ENCODE assay signal across 16 cellular contexts in the genomic region with DNA sequence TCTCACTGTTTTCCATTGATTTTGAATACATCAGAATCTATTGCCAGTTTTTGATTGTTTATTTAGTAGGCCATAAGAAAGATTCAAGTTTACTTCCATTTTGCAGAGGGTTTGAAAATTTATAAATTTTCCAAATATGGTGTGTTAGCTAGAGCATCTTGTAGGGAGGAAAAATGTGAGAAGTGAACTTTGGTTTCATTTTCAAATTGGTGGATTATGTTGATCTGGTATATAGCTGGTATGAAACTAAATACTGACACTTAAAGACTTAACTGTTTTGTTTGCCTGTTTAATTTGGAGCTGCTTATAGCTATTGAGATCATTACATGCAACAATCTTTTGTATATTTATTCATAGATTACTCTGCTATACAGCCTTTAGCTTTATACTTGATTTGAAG.
DNase-seq lines count a peak whose midpoint lies in the region; ATAC-seq and TF ChIP-seq lines count a peak whose summit lies in the region.
"Had no signal": no experiment of that assay in that cellular context is flagged by ENCODE, and none has a peak within 500 bp of the region (broad histone marks: within the 10 kb centered on the region; RNA-seq: fewer than 3 reads in every experiment).

No MANE protein-coding gene starts in this region.

- no peaks in the 10 kb centered on the region for H3K9me3 Mint-ChIP-seq in T-helper 1 cell treated with Interleukin-12 subunit alpha and Interleukin-12 subunit beta and Interleukin-4 antibody, amounts not matched to agents 30 μg/mL and 1 μg/mL, for 36 hours
- H3K9me3 Mint-ChIP-seq in immature natural killer cell = no peaks in the 10 kb centered on the region

- no peak for TF ChIP-seq EP300 in sigmoid colon (IDR thresholded peaks at IDR 0.05)

- TF ChIP-seq POLR2A in sigmoid colon (IDR thresholded peaks at IDR 0.05) = no peak

- H3K27me3 Mint-ChIP-seq in T-helper 1 cell treated with Interleukin-12 subunit alpha and Interleukin-12 subunit beta and Interleukin-4 antibody, amounts not matched to agents 30 μg/mL and 1 μg/mL, for 36 hours (ENCODE audit: low read depth) = no peaks in the 10 kb centered on the region
- H3K27me3 Mint-ChIP-seq in immature natural killer cell (ENCODE audit: low read depth in 3 of 3) = peaks cover 0 to 1% (median 0%) of the 10 kb centered on the region in 3 donors
- H3K27me3 Mint-ChIP-seq: activated CD4-positive, alpha-beta T cell treated with anti-CD3 and anti-CD28 coated beads for 36 hours had no signal

- H3K27ac Mint-ChIP-seq in T-helper 1 cell treated with Interleukin-12 subunit alpha and Interleukin-12 subunit beta and Interleukin-4 antibody, amounts not matched to agents 30 μg/mL and 1 μg/mL, for 36 hours = no peak overlapping the region
- H3K27ac Mint-ChIP-seq in immature natural killer cell = peak overlapping the region; percentile 1 to 68 (median 30)
- H3K27ac Mint-ChIP-seq: activated CD4-positive, alpha-beta T cell treated with anti-CD3 and anti-CD28 coated beads for 36 hours had no signal

- ATAC-seq in GM19463 (IDR thresholded peaks at IDR 0.05; ENCODE audit: unreplicated experiment) = peak; percentile 31
- ATAC-seq in HG03342 (IDR thresholded peaks at IDR 0.05; ENCODE audit: unreplicated experiment) = peak; percentile 49
- ATAC-seq in GM21447 (IDR thresholded peaks at IDR 0.05; ENCODE audit: unreplicated experiment) = no peak
- ATAC-seq: activated CD4-positive, alpha-beta T cell treated with anti-CD3 and anti-CD28 coated beads for 36 hours had no signal

- H3K27ac ChIP-seq in dorsolateral prefrontal cortex (no peak overlapping the region), sigmoid colon (no peak overlapping the region)
- H3K27ac ChIP-seq: testis had no signal

- H3K9me3 ChIP-seq in sigmoid colon = no peaks in the 10 kb centered on the region
- H3K9me3 ChIP-seq: testis had no signal

- intact Hi-C loops in dorsolateral prefrontal cortex (cut with DNase I) (no loop called here), sigmoid colon (cut with DNase I) (no loop called here)

- no peaks in the 10 kb centered on the region for H3K27me3 ChIP-seq in dorsolateral prefrontal cortex
- H3K27me3 ChIP-seq in sigmoid colon = no peaks in the 10 kb centered on the region
- H3K27me3 ChIP-seq: testis had no signal

- no peaks in the 10 kb centered on the region for H3K4me1 ChIP-seq in sigmoid colon
- H3K4me1 ChIP-seq: testis had no signal

- H3K36me3 ChIP-seq in sigmoid colon = no peaks in the 10 kb centered on the region

- TF ChIP-seq CTCF in dorsolateral prefrontal cortex (IDR thresholded peaks at IDR 0.05 in 54 of 56, conservative IDR thresholded peaks at IDR 0.05 in 2 of 56; ENCODE audit: low read depth in 1 of 56, partially characterized antibody in 56 of 56) (no peak), sigmoid colon (IDR thresholded peaks at IDR 0.05) (no peak)

- H3K4me1 Mint-ChIP-seq in T-helper 1 cell treated with Interleukin-12 subunit alpha and Interleukin-12 subunit beta and Interleukin-4 antibody, amounts not matched to agents 30 μg/mL and 1 μg/mL, for 36 hours (ENCODE audit: low read depth) = peaks cover 12% of the 10 kb centered on the region
- H3K4me1 Mint-ChIP-seq in immature natural killer cell = peaks cover 25 to 29% of the 10 kb centered on the region in 2 donors

- H3K36me3 Mint-ChIP-seq in T-helper 1 cell treated with Interleukin-12 subunit alpha and Interleukin-12 subunit beta and Interleukin-4 antibody, amounts not matched to agents 30 μg/mL and 1 μg/mL, for 36 hours (ENCODE audit: low read depth) = no peaks in the 10 kb centered on the region
- H3K36me3 Mint-ChIP-seq in immature natural killer cell = no peaks in the 10 kb centered on the region

- DNase-seq in T-helper 1 cell = no peak
- DNase-seq in immature natural killer cell = no peak
- no peak for DNase-seq in dorsolateral prefrontal cortex
- DNase-seq in sigmoid colon = no peak
- DNase-seq: activated CD4-positive, alpha-beta T cell treated with anti-CD3 and anti-CD28 coated beads for 36 hours; activated T-cell treated with anti-CD3 and anti-CD28 coated beads, Interleukin-2, amount 50 U/mL, for 48 hours; cerebellar nuclear complex; DMS79 treated with DMSO at 0.1 percent for 48 hours; foreskin melanocyte; NCI-H2107; NK-92 treated with Interleukin-12 subunit alpha and Interleukin-12 subunit beta, amount 100 ng/mL, for 24 hours; testis had no signal

- H3K4me3 Mint-ChIP-seq in T-helper 1 cell treated with Interleukin-12 subunit alpha and Interleukin-12 subunit beta and Interleukin-4 antibody, amounts not matched to agents 30 μg/mL and 1 μg/mL, for 36 hours = peak overlapping the region; percentile 7
- peak overlapping the region in 4 of 5 donors; percentile 2 to 74 (median 50) for H3K4me3 Mint-ChIP-seq in immature natural killer cell
- H3K4me3 Mint-ChIP-seq: activated CD4-positive, alpha-beta T cell treated with anti-CD3 and anti-CD28 coated beads for 36 hours had no signal

- H3K4me3 ChIP-seq in dorsolateral prefrontal cortex (peak overlapping the region in 3 of 59 donors; percentile 0 to 26 (median 11)), sigmoid colon (no peak overlapping the region)
- H3K4me3 ChIP-seq: testis had no signal
